29 cellular contexts compared by ENCODE assay signal in genomic region chr3:49794431-49794830, GRCh38. TPM values are rescaled to one million over a fixed set of nuclear protein-coding genes. Genes with fewer than 3 reads are reported as not detected.
"Had no signal": no experiment of that assay in that cellular context is flagged by ENCODE, and none has a peak within 500 bp of the region (broad histone marks: within the 10 kb centered on the region; RNA-seq: fewer than 3 reads in every experiment).

No MANE protein-coding gene starts in this region.

- H3K4me1 Mint-ChIP-seq: stimulated activated effector memory CD8-positive, alpha-beta T cell treated with anti-CD3 and anti-CD28 coated beads, Interleukin-12 subunit alpha, Interleukin-12 subunit beta, amount 100 ng/mL, for 72 hours had no signal

- FAIRE-seq: endometrium, keratinocyte, pancreas had no signal

- H3K4me2 ChIP-seq: smooth muscle cell had no signal

- H3K4me1 ChIP-seq: pancreas, thyroid gland, vagina had no signal

- H3K27ac ChIP-seq: esophagus squamous epithelium, pancreas, stomach, thyroid gland, vagina had no signal

- H3K4me3 ChIP-seq: esophagus squamous epithelium, pancreas, smooth muscle cell, stomach, thyroid gland, vagina had no signal

- H3K9me3 ChIP-seq: esophagus squamous epithelium, pancreas, stomach, thyroid gland, vagina had no signal

- H3K27me3 ChIP-seq: esophagus squamous epithelium, pancreas, stomach, thyroid gland, vagina had no signal

- H3K36me3 ChIP-seq: esophagus squamous epithelium, pancreas, stomach, thyroid gland, vagina had no signal

- H3K27ac Mint-ChIP-seq: naive thymus-derived CD8-positive, alpha-beta T cell; nephron progenitor cell; progenitor cell of endocrine pancreas; stimulated activated effector memory CD8-positive, alpha-beta T cell treated with anti-CD3 and anti-CD28 coated beads, Interleukin-12 subunit alpha, Interleukin-12 subunit beta, amount 100 ng/mL, for 72 hours had no signal

- DNase-seq: cortex of kidney; effector memory CD8-positive, alpha-beta T cell; erythroblast; esophagus squamous epithelium; foreskin melanocyte; hypothalamus; mesendoderm; midbrain; nephron progenitor cell; occipital lobe; pancreas; stimulated activated CD4-positive, alpha-beta T cell treated with anti-CD3 and anti-CD28 coated beads, Interleukin-2, amount 100 ng/mL, for 24 hours; stimulated activated CD4-positive, alpha-beta T cell treated with anti-CD3 and anti-CD28 coated beads, Interleukin-4, amount 100 ng/mL, for 24 hours; stimulated activated naive CD4-positive, alpha-beta T cell treated with Interleukin-2 at 50 U/mL for 16 hours; stomach; thyroid gland; trophoblast cell had no signal

- H3K9me3 Mint-ChIP-seq: effector memory CD8-positive, alpha-beta T cell; naive thymus-derived CD8-positive, alpha-beta T cell; nephron progenitor cell; stimulated activated effector memory CD8-positive, alpha-beta T cell treated with anti-CD3 and anti-CD28 coated beads, Interleukin-12 subunit alpha, Interleukin-12 subunit beta, amount 100 ng/mL, for 72 hours had no signal

- H3K36me3 Mint-ChIP-seq: naive thymus-derived CD8-positive, alpha-beta T cell; stimulated activated effector memory CD8-positive, alpha-beta T cell treated with anti-CD3 and anti-CD28 coated beads, Interleukin-12 subunit alpha, Interleukin-12 subunit beta, amount 100 ng/mL, for 72 hours had no signal

- H3K27me3 Mint-ChIP-seq: effector memory CD8-positive, alpha-beta T cell; naive thymus-derived CD8-positive, alpha-beta T cell had no signal

- H3K4me3 Mint-ChIP-seq: effector memory CD8-positive, alpha-beta T cell; naive thymus-derived CD8-positive, alpha-beta T cell; nephron progenitor cell; stimulated activated effector memory CD8-positive, alpha-beta T cell treated with anti-CD3 and anti-CD28 coated beads, Interleukin-12 subunit alpha, Interleukin-12 subunit beta, amount 100 ng/mL, for 72 hours had no signal

- ATAC-seq: effector memory CD8-positive, alpha-beta T cell; left lobe of liver; naive thymus-derived CD8-positive, alpha-beta T cell; pancreas; sciatic nerve; stimulated activated effector memory CD8-positive, alpha-beta T cell treated with anti-CD3 and anti-CD28 coated beads, Interleukin-12 subunit alpha, Interleukin-12 subunit beta, amount 100 ng/mL, for 72 hours had no signal

RNA-seq across cellular contexts. Expression of gene CDHR4, which starts 5.2 kb away (rescaled TPM):
- total RNA-seq: dermis microvascular lymphatic vessel endothelial cell; esophagus squamous epithelium; left lobe of liver; lung microvascular endothelial cell; naive thymus-derived CD8-positive, alpha-beta T cell; occipital lobe; pancreas; progenitor cell of endocrine pancreas; subcutaneous adipose tissue; thyroid gland; vagina had no signal
- polyA plus RNA-seq: keratinocyte; naive thymus-derived CD8-positive, alpha-beta T cell; pancreas; smooth muscle cell had no signal

RNA-seq across cellular contexts. Expression of gene INKA1, which starts 8.6 kb away (rescaled TPM):
- total RNA-seq: progenitor cell of endocrine pancreas had no signal
